ENCODE assay signal across 26 cellular contexts in the genomic region with DNA sequence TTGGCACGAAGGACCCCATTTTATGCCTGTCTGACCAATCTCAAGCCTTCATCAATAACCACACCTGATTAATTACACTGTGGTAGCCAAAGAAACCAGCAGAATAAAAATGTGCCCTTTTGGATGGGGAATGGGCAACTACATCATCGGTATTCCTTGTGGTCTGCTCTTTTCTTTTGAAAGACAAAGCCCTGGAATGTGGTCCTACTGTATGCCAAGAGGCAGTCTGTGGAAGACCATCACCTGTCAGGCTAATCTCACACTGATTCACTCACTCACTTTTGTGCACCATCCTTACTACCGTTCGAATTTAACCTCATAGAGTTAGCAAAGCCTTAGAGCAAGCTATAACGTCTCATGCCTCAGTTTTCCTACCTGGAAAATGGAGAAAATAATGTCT.
"Had no signal": no experiment of that assay in that cellular context is flagged by ENCODE, and none has a peak within 500 bp of the region (broad histone marks: within the 10 kb centered on the region; RNA-seq: fewer than 3 reads in every experiment).

No MANE protein-coding gene starts in this region.

- H3K4me3 ChIP-seq: K562 had no signal

- H3K27ac ChIP-seq: HL-60, KMS-11, RWPE1 had no signal

- H3K9me3 ChIP-seq: SK-N-SH had no signal

- H3K9ac ChIP-seq: KMS-11, SK-N-SH had no signal

- DNase-seq: Kasumi-1, MV-4-11, NCI-H1048, NCI-H1105, NCI-H1417, NCI-H1436 treated with DMSO at 0.1 percent for 48 hours, NCI-H1694, NCI-H187 treated with DMSO at 0.1 percent for 48 hours, NCI-H2029 treated with DMSO at 0.1 percent for 48 hours, NCI-H2171 treated with DMSO at 0.1 percent for 48 hours, NCI-H2227 treated with DMSO at 0.1 percent for 48 hours, NCI-H446, NCI-H510A, NCI-H524 treated with DMSO at 0.1 percent for 48 hours, NCI-H69, NCI-H774, PC-3, SHP77, SK-N-SH, SW 1271, T-cell had no signal

- FAIRE-seq: HTR-8/SVneo, K562 had no signal
